14 cellular contexts compared by ENCODE assay signal in the genomic region with DNA sequence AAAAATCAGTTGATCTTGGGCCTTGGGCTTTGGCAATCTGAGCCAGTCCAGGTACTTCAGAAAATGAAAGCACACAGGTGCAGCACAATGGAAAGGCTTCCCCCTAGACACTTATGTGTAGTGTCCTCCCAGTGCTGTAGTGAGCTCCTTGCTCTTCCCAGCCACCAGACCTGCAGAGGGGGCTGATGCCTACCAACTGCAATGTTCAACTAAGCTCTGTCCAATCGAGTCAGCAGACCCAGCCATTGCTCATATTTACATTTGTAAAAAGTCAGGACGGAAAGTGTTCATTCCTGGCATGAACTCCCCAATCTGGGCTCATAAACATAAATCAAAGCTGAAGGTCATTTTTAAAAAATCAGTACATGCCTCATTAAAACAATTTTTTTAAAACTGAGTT.
A peak's percentile ranks its signal among the peaks of the same experiment; 100 is the strongest.
DNase-seq lines count a peak whose midpoint lies in the region; FAIRE-seq and TF ChIP-seq lines count a peak whose summit lies in the region.
"Had no signal": no experiment of that assay in that cellular context is flagged by ENCODE, and none has a peak within 500 bp of the region (broad histone marks: within the 10 kb centered on the region; RNA-seq: fewer than 3 reads in every experiment).

No MANE protein-coding gene starts in this region.

- H3K36me3 Mint-ChIP-seq in activated naive CD4-positive, alpha-beta T cell treated with anti-CD3 and anti-CD28 coated beads, Interleukin-2, amount 50 U/mL, for 24 hours: no peaks in the 10 kb centered on the region

- H3K4me3 ChIP-seq in SK-N-MC (no peak overlapping the region; the same call in 1 of the 2 replicates), fibroblast of the aortic adventitia (ENCODE audit: low read depth, low read length) (no peak overlapping the region)
- H3K4me3 ChIP-seq: PC-9, spleen, suprapubic skin had no signal

- peak; percentile 47 for TF ChIP-seq CTCF in fibroblast of the aortic adventitia (IDR thresholded peaks at IDR 0.05; ENCODE audit: insufficient read depth, low read length)

- no peaks in the 10 kb centered on the region for H3K36me3 ChIP-seq in SK-N-MC (ENCODE audit: insufficient read depth, low read length)
- H3K36me3 ChIP-seq: spleen, suprapubic skin had no signal

- no peak for FAIRE-seq in urothelium cell line (lab: Jason Lieb, UNC)
- FAIRE-seq: kidney had no signal

- peak overlapping the region; percentile 81 for H3K27ac Mint-ChIP-seq in activated naive CD4-positive, alpha-beta T cell treated with anti-CD3 and anti-CD28 coated beads, Interleukin-2, amount 50 U/mL, for 24 hours

- H3K27me3 Mint-ChIP-seq in activated naive CD4-positive, alpha-beta T cell treated with anti-CD3 and anti-CD28 coated beads, Interleukin-2, amount 50 U/mL, for 24 hours: no peaks in the 10 kb centered on the region

- H3K9ac ChIP-seq in SK-N-MC (ENCODE audit: insufficient read length): no peak overlapping the region

- no peaks in the 10 kb centered on the region for H3K9me3 Mint-ChIP-seq in activated naive CD4-positive, alpha-beta T cell treated with anti-CD3 and anti-CD28 coated beads, Interleukin-2, amount 50 U/mL, for 24 hours

- H3K4me1 Mint-ChIP-seq in activated naive CD4-positive, alpha-beta T cell treated with anti-CD3 and anti-CD28 coated beads, Interleukin-2, amount 50 U/mL, for 24 hours: peaks cover 28% of the 10 kb centered on the region

- no peaks in the 10 kb centered on the region for H3K9me3 ChIP-seq in SK-N-MC (ENCODE audit: low read depth, low read length)
- H3K9me3 ChIP-seq: spleen, suprapubic skin had no signal

- peak overlapping the region; percentile 73 for H3K27ac ChIP-seq in SK-N-MC
- H3K27ac ChIP-seq: PC-9, suprapubic skin had no signal

- no peak for DNase-seq in activated naive CD4-positive, alpha-beta T cell treated with Interleukin-2 at 50 U/mL for 16 hours
- DNase-seq in SK-N-MC (ENCODE audit: low read depth, low spot score): no peak
- DNase-seq in fibroblast of the aortic adventitia (ENCODE audit: low read depth): peak; percentile 75
- DNase-seq in urothelium cell line (ENCODE audit: low spot score): peak; percentile 38
- no peak for DNase-seq in NCI-H82 treated with DMSO at 0.1 percent for 48 hours (lab: John Stamatoyannopoulos, UW; ENCODE audit: unreplicated experiment)
- no peak for DNase-seq in NCI-H1092 treated with DMSO at 0.1 percent for 48 hours (lab: John Stamatoyannopoulos, UW)
- no peak for DNase-seq in cerebellum (ENCODE audit: low spot score)
- DNase-seq: C1 segment of cervical spinal cord, GOT3, kidney, PC-9, spleen had no signal

- peak overlapping the region; percentile 24 for H3K4me3 Mint-ChIP-seq in activated naive CD4-positive, alpha-beta T cell treated with anti-CD3 and anti-CD28 coated beads, Interleukin-2, amount 50 U/mL, for 24 hours

Comparison
In these comparisons a context has a peak if more than half of its experiments do, and no peak if none do; other contexts are left out.
1. DNase-seq: peak in fibroblast of the aortic adventitia (single experiment) and urothelium cell line (single experiment); none in activated naive CD4-positive, alpha-beta T cell treated with Interleukin-2 at 50 U/mL for 16 hours (single experiment), SK-N-MC (single experiment), NCI-H82 treated with DMSO at 0.1 percent for 48 hours (single experiment), NCI-H1092 treated with DMSO at 0.1 percent for 48 hours (single experiment) and cerebellum (single experiment).